22 cellular contexts compared by ENCODE assay signal in the genomic region with DNA sequence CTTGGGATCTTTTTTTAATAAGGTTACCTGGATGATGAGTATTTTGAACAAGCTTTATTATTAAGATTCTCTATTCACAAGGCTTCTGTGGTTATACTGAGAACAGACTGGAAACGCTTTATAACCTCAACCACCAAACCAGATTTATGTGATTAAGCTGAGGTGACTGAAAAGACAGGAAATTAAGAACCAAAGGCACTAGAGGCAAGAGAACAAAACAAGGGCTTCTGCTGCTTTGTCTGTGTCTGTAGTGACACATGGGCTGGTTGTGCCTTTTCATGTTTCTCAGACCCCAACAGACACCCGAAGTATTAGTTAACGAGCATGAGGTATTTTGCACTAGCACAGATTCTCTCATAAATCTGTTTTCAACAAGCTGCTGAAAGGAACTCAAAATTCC.
DNase-seq lines count a peak whose midpoint lies in the region; ATAC-seq, FAIRE-seq and TF ChIP-seq lines count a peak whose summit lies in the region.
"Had no signal": no experiment of that assay in that cellular context is flagged by ENCODE, and none has a peak within 500 bp of the region (broad histone marks: within the 10 kb centered on the region; RNA-seq: fewer than 3 reads in every experiment).

No MANE protein-coding gene starts in this region.

- no peaks in the 10 kb centered on the region for H3K27me3 ChIP-seq in neuronal stem cell (ENCODE audit: control insufficient read depth in 3 of 3, insufficient read depth in 3 of 3, low read depth in 1 of 3, low read length in 3 of 3)
- H3K27me3 ChIP-seq: stomach, upper lobe of right lung had no signal

- peaks cover under 1% of the 10 kb centered on the region for H3K9me3 Mint-ChIP-seq in chondrocyte (ENCODE audit: low read depth)
- H3K9me3 Mint-ChIP-seq: activated naive CD8-positive, alpha-beta T cell treated with anti-CD3 and anti-CD28 coated beads for 36 hours had no signal

- no peak overlapping the region for H2BK5ac ChIP-seq in neuronal stem cell (ENCODE audit: low read length)

- peaks cover 4% of the 10 kb centered on the region for H3K36me3 Mint-ChIP-seq in chondrocyte (ENCODE audit: low read depth)
- H3K36me3 Mint-ChIP-seq: activated naive CD8-positive, alpha-beta T cell treated with anti-CD3 and anti-CD28 coated beads for 36 hours; brain had no signal

- no CpG with 5 or more reads among the region's 3 CpGs for WGBS in neuronal stem cell (ENCODE audit: extremely low coverage in 2 of 2, insufficient read length in 2 of 2, insufficient replicate concordance in 1 of 2), 2 donors

- H3K79me1 ChIP-seq in neuronal stem cell (ENCODE audit: low read depth, low read length): no peaks in the 10 kb centered on the region

- H2BK15ac ChIP-seq in neuronal stem cell (ENCODE audit: low read length): no peak overlapping the region

- no peaks in the 10 kb centered on the region for H3K4me1 Mint-ChIP-seq in chondrocyte (ENCODE audit: low read depth)

- no peak for DNase-seq in D721Med (ENCODE audit: insufficient read length, low spot score)
- DNase-seq in caudate nucleus (lab: John Stamatoyannopoulos, UW): no peak
- DNase-seq in neuronal stem cell (ENCODE audit: low spot score): no peak
- no peak for DNase-seq in NCI-H748 (lab: John Stamatoyannopoulos, UW; ENCODE audit: unreplicated experiment)
- no peak for DNase-seq in NCI-H1105 treated with DMSO at 0.1 percent for 48 hours (lab: John Stamatoyannopoulos, UW)
- DNase-seq in chondrocyte (ENCODE audit: low spot score): no peak
- no peak for DNase-seq in omental fat pad (ENCODE audit: low spot score)
- DNase-seq: activated naive CD8-positive, alpha-beta T cell treated with anti-CD3 and anti-CD28 coated beads for 36 hours; cortex of kidney; DMS79 treated with DMSO at 0.1 percent for 48 hours; GOT3; KBM-7; NCI-H1048; NCI-H2029 treated with DMSO at 0.1 percent for 48 hours; NCI-H510A treated with DMSO at 0.1 percent for 48 hours; stimulated activated CD4-positive, alpha-beta T cell treated with anti-CD3 and anti-CD28 coated beads, Interleukin-2, amount 100 ng/mL, for 24 hours; stomach; upper lobe of right lung had no signal

- no peak overlapping the region for H4K8ac ChIP-seq in neuronal stem cell (ENCODE audit: low read depth, low read length)

- ATAC-seq in omental fat pad (ENCODE audit: low FRiP score): no peak
- ATAC-seq: upper lobe of right lung, WTC11 had no signal

- H3K4me1 ChIP-seq in neuronal stem cell (ENCODE audit: control insufficient read depth in 2 of 2, insufficient read depth in 1 of 2, low read depth in 1 of 2, low read length in 2 of 2): peaks cover 15 to 19% of the 10 kb centered on the region in 2 donors
- H3K4me1 ChIP-seq: stomach had no signal

- TF ChIP-seq CTCF in D721Med (IDR thresholded peaks at IDR 0.05; ENCODE audit: insufficient read depth, missing control alignments) (no peak), chondrocyte (IDR thresholded peaks at IDR 0.05) (no peak), omental fat pad (IDR thresholded peaks at IDR 0.05) (no peak)

- peaks cover 14% of the 10 kb centered on the region for H3K27me3 Mint-ChIP-seq in chondrocyte (ENCODE audit: low read depth)
- H3K27me3 Mint-ChIP-seq: activated naive CD8-positive, alpha-beta T cell treated with anti-CD3 and anti-CD28 coated beads for 36 hours had no signal

- H2BK120ac ChIP-seq in neuronal stem cell (ENCODE audit: low read depth, low read length): no peak overlapping the region

- H3K4ac ChIP-seq in neuronal stem cell (ENCODE audit: low read length): no peak overlapping the region

- FAIRE-seq in D721Med (lab: Jason Lieb, UNC): peak; percentile 61

- no peak overlapping the region for H3K27ac Mint-ChIP-seq in chondrocyte (ENCODE audit: unreplicated experiment)
- H3K27ac Mint-ChIP-seq: activated naive CD8-positive, alpha-beta T cell treated with anti-CD3 and anti-CD28 coated beads for 36 hours had no signal

- H2AFZ ChIP-seq in neuronal stem cell (ENCODE audit: low read length): peak overlapping the region; percentile 67

- H3K9me3 ChIP-seq in KOPT-K1 (ENCODE audit: insufficient read depth, low read length, poor library complexity, severe bottlenecking) (no peaks in the 10 kb centered on the region), neuronal stem cell (replicated peaks in 1 of 2; ENCODE audit: control insufficient read depth in 2 of 2, insufficient read depth in 1 of 2, low read depth in 1 of 2, low read length in 2 of 2) (no peaks in the 10 kb centered on the region)
- H3K9me3 ChIP-seq: stomach, upper lobe of right lung had no signal

- no peak overlapping the region for H3K23ac ChIP-seq in neuronal stem cell (ENCODE audit: low read depth, low read length, poor library complexity)

- no peak overlapping the region for H4K91ac ChIP-seq in neuronal stem cell (ENCODE audit: low read depth, low read length, poor library complexity)

- no peak overlapping the region for H3K18ac ChIP-seq in neuronal stem cell (ENCODE audit: low read length)

- no peak overlapping the region for H2BK12ac ChIP-seq in neuronal stem cell (ENCODE audit: low read length)

- H3K4me3 ChIP-seq in neuronal stem cell (ENCODE audit: low read length in 2 of 2): no peak overlapping the region
- H3K4me3 ChIP-seq: SK-N-MC, stomach, upper lobe of right lung had no signal

- H3K9ac ChIP-seq in neuronal stem cell (ENCODE audit: low read depth, low read length, poor library complexity): no peak overlapping the region

- no peak overlapping the region for H3K4me3 Mint-ChIP-seq in chondrocyte (ENCODE audit: unreplicated experiment)
- H3K4me3 Mint-ChIP-seq: activated naive CD8-positive, alpha-beta T cell treated with anti-CD3 and anti-CD28 coated beads for 36 hours; brain; WTC11 had no signal

- H2AK5ac ChIP-seq in neuronal stem cell (ENCODE audit: low read depth, low read length): no peak overlapping the region

- peak overlapping the region; percentile 26 for H3K27ac ChIP-seq in KOPT-K1 (ENCODE audit: low read depth, low read length, poor library complexity, severe bottlenecking)
- peak overlapping the region; percentile 75 for H3K27ac ChIP-seq in caudate nucleus (ENCODE audit: low read depth, low read length)
- H3K27ac ChIP-seq in neuronal stem cell (replicated peaks; ENCODE audit: low read length): no peak overlapping the region
- H3K27ac ChIP-seq: SK-N-MC, stomach, upper lobe of right lung had no signal

- H3K36me3 ChIP-seq in KOPT-K1 (ENCODE audit: insufficient read depth, low read length) (peaks cover 44% of the 10 kb centered on the region), neuronal stem cell (replicated peaks in 1 of 2; ENCODE audit: control insufficient read depth in 2 of 2, insufficient read depth in 2 of 2, low read length in 2 of 2) (no peaks in the 10 kb centered on the region)
- H3K36me3 ChIP-seq: stomach, upper lobe of right lung had no signal

- H3K14ac ChIP-seq in neuronal stem cell (ENCODE audit: low read length): no peak overlapping the region

- no peak overlapping the region for H3K4me2 ChIP-seq in neuronal stem cell (ENCODE audit: insufficient read depth, low read length, poor library complexity, severe bottlenecking)
